In genomic region chr11:94766656-94767291, GRCh38 we compare ENCODE assay signal across 14 cellular contexts. TPM values are rescaled to one million over a fixed set of nuclear protein-coding genes. Genes with fewer than 3 reads are reported as not detected.
DNase-seq lines count a peak whose midpoint lies in the region; ATAC-seq, FAIRE-seq and TF ChIP-seq lines count a peak whose summit lies in the region.
"Had no signal": no experiment of that assay in that cellular context is flagged by ENCODE, and none has a peak within 500 bp of the region (broad histone marks: within the 10 kb centered on the region; RNA-seq: fewer than 3 reads in every experiment).

No MANE protein-coding gene starts in this region.

- DNase-seq in RWPE1 (ENCODE audit: low spot score) (no peak), endothelial cell of umbilical vein (ENCODE audit: low read depth, low spot score) (no peak), thoracic aorta (ENCODE audit: low spot score) (no peak), NCI-H128 (lab: John Stamatoyannopoulos, UW; ENCODE audit: unreplicated experiment) (no peak), iPS-NIHi11 (ENCODE audit: low spot score) (no peak), GM13976 (ENCODE audit: low spot score) (no peak)
- DNase-seq: activated CD4-positive, alpha-beta T cell treated with anti-CD3 and anti-CD28 coated beads for 4 hours; DMS153; NCI-H187 treated with DMSO at 0.1 percent for 48 hours had no signal

- peaks cover 5% of the 10 kb centered on the region for H4K20me1 ChIP-seq in endothelial cell of umbilical vein (replicated peaks; ENCODE audit: control insufficient read depth, extremely low read depth, insufficient read depth, low read length)

- no TSS peak for BruUV-seq in endothelial cell of umbilical vein (replicated peaks; lab: Mats Ljungman, UMichigan)

- H3K4me1 ChIP-seq in endothelial cell of umbilical vein (ENCODE audit: control insufficient read depth, extremely low read depth, insufficient read depth, low read length): peaks cover 19% of the 10 kb centered on the region
- peaks cover 50% of the 10 kb centered on the region for H3K4me1 ChIP-seq in muscle layer of colon (ENCODE audit: insufficient read depth, low read length)
- H3K4me1 ChIP-seq in thoracic aorta (ENCODE audit: control insufficient read depth in 1 of 2, low read depth in 2 of 2): peaks cover 7 to 23% of the 10 kb centered on the region in 2 donors

- no peak for TF ChIP-seq POLR2A in endothelial cell of umbilical vein (IDR thresholded peaks at IDR 0.05; ENCODE audit: low read depth, low read length)

- POLR2A ChIA-PET in RWPE1 (lab: Yijun Ruan, JAX; ENCODE audit: low non-redundant PET): no interaction called here
- POLR2A ChIA-PET in endothelial cell of umbilical vein (lab: Charles Lee): no interaction called here

- no peaks in the 10 kb centered on the region for H3K9me1 ChIP-seq in endothelial cell of umbilical vein (replicated peaks; ENCODE audit: control insufficient read depth, extremely low read depth, insufficient read depth, low read length)

- H3K27ac ChIP-seq in RWPE1 (peak overlapping the region; percentile 94), endothelial cell of umbilical vein (ENCODE audit: insufficient read depth, low read depth, low read length) (no peak overlapping the region), muscle layer of colon (ENCODE audit: low read depth, low read length) (peak overlapping the region; percentile 87), thoracic aorta (peak overlapping the region; percentile 88 to 92)
- H3K27ac ChIP-seq: HL-60 had no signal

- intact Hi-C loops in endothelial cell of umbilical vein (cut with micrococcal nuclease): loop anchor here (5.0 to 10.0 kb wide), 2 partner anchors 206 to 222 kb away; partner anchors contain the start of genes CWC15, FUT4 and KDM4D

- H3K4me2 ChIP-seq in endothelial cell of umbilical vein (ENCODE audit: insufficient read depth, low read length): no peak overlapping the region

- no peak overlapping the region for H3K9ac ChIP-seq in endothelial cell of umbilical vein (replicated peaks; ENCODE audit: extremely low read depth, insufficient read depth, low read length)
- H3K9ac ChIP-seq in muscle layer of colon (ENCODE audit: low read length): peak overlapping the region; percentile 55
- H3K9ac ChIP-seq: BLaER1 had no signal

- H3K36me3 ChIP-seq in endothelial cell of umbilical vein (ENCODE audit: control insufficient read depth in 2 of 2, extremely low read depth in 1 of 2, insufficient read depth in 2 of 2, low read length in 2 of 2) (no peaks in the 10 kb centered on the region), muscle layer of colon (ENCODE audit: insufficient read depth, low read length) (no peaks in the 10 kb centered on the region), thoracic aorta (no peaks in the 10 kb centered on the region)
- H3K36me3 ChIP-seq: BLaER1 had no signal

- in situ Hi-C loops in GM13976 (cut with MboI; ENCODE audit: low sequenced_read_pairs, unreplicated experiment): no loop called here

- CTCF ChIA-PET in RWPE1 (lab: Yijun Ruan, JAX) (interaction anchor here (0.6 to 1.2 kb wide), 3 partner anchors 26 to 143 kb away, joined by 3 to 4 read pairs (median 4); no protein-coding TSS in a partner anchor), endothelial cell of umbilical vein (lab: Charles Lee) (interaction anchor here (1.2 to 6.0 kb wide), 3 partner anchors 18 to 144 kb away, joined by 3 to 28 read pairs (median 5); no protein-coding TSS in a partner anchor)

- no peak for ATAC-seq in thoracic aorta (ENCODE audit: insufficient number of reproducible peaks, low FRiP score, low read depth)
- ATAC-seq in GM19324 (IDR thresholded peaks at IDR 0.05; ENCODE audit: low FRiP score, unreplicated experiment): no peak
- ATAC-seq: HCT116 had no signal

- TF ChIP-seq CTCF in RWPE1 (conservative IDR thresholded peaks at IDR 0.05; ENCODE audit: low read depth) (no peak), endothelial cell of umbilical vein (IDR thresholded peaks at IDR 0.05; ENCODE audit: extremely low read depth in 1 of 2, insufficient read depth in 1 of 2, low read depth in 1 of 2, low read length in 2 of 2) (no peak), thoracic aorta (IDR thresholded peaks at IDR 0.05) (no peak), GM13976 (IDR thresholded peaks at IDR 0.05; ENCODE audit: borderline replicate concordance, control extremely low read depth, extremely low read depth, insufficient read depth, missing control alignments) (no peak)

- peaks cover 31% of the 10 kb centered on the region for H3K79me2 ChIP-seq in endothelial cell of umbilical vein (ENCODE audit: control insufficient read depth, insufficient read depth, low read length)

- H3K27me3 ChIP-seq in endothelial cell of umbilical vein (ENCODE audit: control insufficient read depth in 2 of 2, insufficient read depth in 2 of 2, low read length in 2 of 2) (no peaks in the 10 kb centered on the region), muscle layer of colon (ENCODE audit: control insufficient read depth in 1 of 2, insufficient read depth in 2 of 2, low read length in 2 of 2) (no peaks in the 10 kb centered on the region), thoracic aorta (replicated peaks; ENCODE audit: insufficient read depth) (no peaks in the 10 kb centered on the region)
- H3K27me3 ChIP-seq: BLaER1 had no signal

- H3K9me3 ChIP-seq in endothelial cell of umbilical vein (replicated peaks; ENCODE audit: control insufficient read depth, insufficient read depth, low read length) (no peaks in the 10 kb centered on the region), muscle layer of colon (ENCODE audit: low read length) (no peaks in the 10 kb centered on the region), thoracic aorta (no peaks in the 10 kb centered on the region)

- dilution Hi-C loops in endothelial cell of umbilical vein (cut with MboI; ENCODE audit: extremely low pct_ligation_motif_present, low sequenced_read_pairs): no loop called here

- H3K4me3 ChIP-seq in endothelial cell of umbilical vein (replicated peaks in 1 of 3; ENCODE audit: insufficient read depth in 1 of 3, low read depth in 1 of 3, low read length in 3 of 3): no peak overlapping the region
- peak overlapping the region in 1 of 2 donors; percentile 81 for H3K4me3 ChIP-seq in muscle layer of colon (ENCODE audit: low read depth in 1 of 2, low read length in 2 of 2)
- no peak overlapping the region for H3K4me3 ChIP-seq in thoracic aorta

- FAIRE-seq in endothelial cell of umbilical vein (lab: Jason Lieb, UNC): no peak

- peak overlapping the region; percentile 18 for H2AFZ ChIP-seq in endothelial cell of umbilical vein (ENCODE audit: low read depth, low read length)

TF ChIP-seq in endothelial cell of umbilical vein, 7 proteins besides CTCF, POLR2A, EP300 and RAD21:
- no peak for TF ChIP-seq GATA2 (IDR thresholded peaks at IDR 0.05; ENCODE audit: insufficient read depth, insufficient read length, low read depth, low read length)
- TF ChIP-seq MYC (IDR thresholded peaks at IDR 0.05; ENCODE audit: low read depth, low read length): no peak
- TF ChIP-seq EZH2 (IDR thresholded peaks at IDR 0.05; ENCODE audit: borderline replicate concordance, low read depth, low read length, severe bottlenecking): no peak
- TF ChIP-seq MAX (IDR thresholded peaks at IDR 0.05; ENCODE audit: insufficient read depth, insufficient read length): no peak
- TF ChIP-seq FOS (IDR thresholded peaks at IDR 0.05; ENCODE audit: borderline replicate concordance, insufficient read depth, low read length): no peak
- TF ChIP-seq POLR2AphosphoS5 (IDR thresholded peaks at IDR 0.05; ENCODE audit: insufficient read depth, low read depth, low read length): no peak
- TF ChIP-seq JUN (IDR thresholded peaks at IDR 0.05; ENCODE audit: borderline replicate concordance, insufficient read depth, insufficient read length, low read depth): no peak

RNA-seq across cellular contexts. Expression of gene AMOTL1, which starts 1.4 kb away (rescaled TPM):
- 37.8 and 41.8 TPM in 2 replicates for total RNA-seq in endothelial cell of umbilical vein
- 11.3 and 12.5 TPM in 2 replicates for polyA plus RNA-seq in endothelial cell of umbilical vein
- 13.8 and 14.8 TPM in 2 replicates for polyA plus RNA-seq in endothelial cell of umbilical vein (2011; cell fraction: cytosol; rRNA removed)
- polyA plus RNA-seq in endothelial cell of umbilical vein (2011; cell fraction: nucleus; rRNA removed): 19.8 and 22.7 TPM in 2 replicates
- 24.6 and 26.3 TPM in 2 replicates for polyA plus RNA-seq in endothelial cell of umbilical vein (2012)
- polyA minus RNA-seq in endothelial cell of umbilical vein: 38.8 and 39.2 TPM in 2 replicates
- polyA minus RNA-seq in endothelial cell of umbilical vein (2011; cell fraction: cytosol; rRNA and poly(A)+ RNA removed): 10.3 TPM
- polyA minus RNA-seq in endothelial cell of umbilical vein (2011; cell fraction: nucleus; rRNA and poly(A)+ RNA removed): 35.5 and 46.7 TPM in 2 replicates
- 10 to 100 TPM; 64.2 to 89.5 TPM for total RNA-seq in thoracic aorta
